ENCODE assay signal across 1 cellular context in genomic region chr19:5340637-5341447, GRCh38.
TF ChIP-seq lines count a peak whose summit lies in the region.

PTPRS (minus strand) TSS chr19:5340812; CDS start chr19:5286140, 54,672 bp downstream.

TF ChIP-seq in GM12878, 131 proteins besides CTCF, POLR2A, EP300 and RAD21 (continued from another document and continues in another):
- TF ChIP-seq E4F1 (IDR thresholded peaks at IDR 0.05; ENCODE audit: borderline replicate concordance, partially characterized antibody) = no peak
- TF ChIP-seq ZBED1 (IDR thresholded peaks at IDR 0.05; ENCODE audit: borderline replicate concordance) = no peak
- TF ChIP-seq SRF (IDR thresholded peaks at IDR 0.05; ENCODE audit: low read depth in 2 of 2, low read length in 2 of 2) = no peak
- peak; percentile 67; the same call in 1 of the 2 replicates for TF ChIP-seq LARP7 (IDR thresholded peaks at IDR 0.05)
- TF ChIP-seq SUPT20H (IDR thresholded peaks at IDR 0.05; ENCODE audit: borderline replicate concordance, control insufficient read depth, low read depth, low read length) = no peak
- TF ChIP-seq BMI1 (IDR thresholded peaks at IDR 0.05; ENCODE audit: borderline replicate concordance) = no peak
- TF ChIP-seq IRF5 (IDR thresholded peaks at IDR 0.05; ENCODE audit: borderline replicate concordance) = no peak
- no peak for TF ChIP-seq MYC (IDR thresholded peaks at IDR 0.05; ENCODE audit: insufficient read depth, insufficient read length, insufficient replicate concordance, low read length, severe bottlenecking)
- no peak for TF ChIP-seq NFXL1 (IDR thresholded peaks at IDR 0.05; ENCODE audit: borderline replicate concordance)
- no peak for TF ChIP-seq PKNOX1 (IDR thresholded peaks at IDR 0.05)
- no peak for TF ChIP-seq ZZZ3 (IDR thresholded peaks at IDR 0.05; ENCODE audit: control insufficient read depth, insufficient read length, low read depth)
- no peak for TF ChIP-seq CHD2 (IDR thresholded peaks at IDR 0.05; ENCODE audit: borderline replicate concordance, low read depth, low read length)
- TF ChIP-seq STAT1 (conservative IDR thresholded peaks at IDR 0.05) = no peak
- TF ChIP-seq GABPA (IDR thresholded peaks at IDR 0.05; ENCODE audit: low read depth) = no peak
- peak; percentile 37; the same call in 1 of the 2 replicates for TF ChIP-seq NR2C1 (IDR thresholded peaks at IDR 0.05)
- TF ChIP-seq FOXK2 (IDR thresholded peaks at IDR 0.05) = no peak
- no peak for TF ChIP-seq POLR2AphosphoS2 (IDR thresholded peaks at IDR 0.05; ENCODE audit: low read depth, low read length)
- no peak for TF ChIP-seq SP1 (IDR thresholded peaks at IDR 0.05; ENCODE audit: low read depth, low read length)
- TF ChIP-seq EZH2 (IDR thresholded peaks at IDR 0.05; ENCODE audit: borderline replicate concordance, control insufficient read depth, low read depth, low read length) = no peak
- no peak for TF ChIP-seq FOS (IDR thresholded peaks at IDR 0.05; ENCODE audit: borderline replicate concordance, extremely low read depth, insufficient read length)
- TF ChIP-seq HDAC6 (IDR thresholded peaks at IDR 0.05; ENCODE audit: unreplicated experiment) = no peak
- TF ChIP-seq, protein P1, sequence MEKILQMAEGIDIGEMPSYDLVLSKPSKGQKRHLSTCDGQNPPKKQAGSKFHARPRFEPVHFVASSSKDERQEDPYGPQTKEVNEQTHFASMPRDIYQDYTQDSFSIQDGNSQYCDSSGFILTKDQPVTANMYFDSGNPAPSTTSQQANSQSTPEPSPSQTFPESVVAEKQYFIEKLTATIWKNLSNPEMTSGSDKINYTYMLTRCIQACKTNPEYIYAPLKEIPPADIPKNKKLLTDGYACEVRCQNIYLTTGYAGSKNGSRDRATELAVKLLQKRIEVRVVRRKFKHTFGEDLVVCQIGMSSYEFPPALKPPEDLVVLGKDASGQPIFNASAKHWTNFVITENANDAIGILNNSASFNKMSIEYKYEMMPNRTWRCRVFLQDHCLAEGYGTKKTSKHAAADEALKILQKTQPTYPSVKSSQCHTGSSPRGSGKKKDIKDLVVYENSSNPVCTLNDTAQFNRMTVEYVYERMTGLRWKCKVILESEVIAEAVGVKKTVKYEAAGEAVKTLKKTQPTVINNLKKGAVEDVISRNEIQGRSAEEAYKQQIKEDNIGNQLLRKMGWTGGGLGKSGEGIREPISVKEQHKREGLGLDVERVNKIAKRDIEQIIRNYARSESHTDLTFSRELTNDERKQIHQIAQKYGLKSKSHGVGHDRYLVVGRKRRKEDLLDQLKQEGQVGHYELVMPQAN (conservative IDR thresholded peaks at IDR 0.05) = peak; percentile 71
- no peak for TF ChIP-seq HSF1 (IDR thresholded peaks at IDR 0.05; ENCODE audit: low read depth, low read length)
- no peak for TF ChIP-seq PAX5 (IDR thresholded peaks at IDR 0.05; ENCODE audit: borderline replicate concordance, low read depth, low read length)
- TF ChIP-seq IRF3 (IDR thresholded peaks at IDR 0.05) = no peak
- no peak for TF ChIP-seq NBN (IDR thresholded peaks at IDR 0.05)
- TF ChIP-seq NR2F1 (conservative IDR thresholded peaks at IDR 0.05) = peak; percentile 55
- no peak for TF ChIP-seq TAF1 (IDR thresholded peaks at IDR 0.05; ENCODE audit: borderline replicate concordance, low read depth, low read length)
- TF ChIP-seq, protein P2, sequence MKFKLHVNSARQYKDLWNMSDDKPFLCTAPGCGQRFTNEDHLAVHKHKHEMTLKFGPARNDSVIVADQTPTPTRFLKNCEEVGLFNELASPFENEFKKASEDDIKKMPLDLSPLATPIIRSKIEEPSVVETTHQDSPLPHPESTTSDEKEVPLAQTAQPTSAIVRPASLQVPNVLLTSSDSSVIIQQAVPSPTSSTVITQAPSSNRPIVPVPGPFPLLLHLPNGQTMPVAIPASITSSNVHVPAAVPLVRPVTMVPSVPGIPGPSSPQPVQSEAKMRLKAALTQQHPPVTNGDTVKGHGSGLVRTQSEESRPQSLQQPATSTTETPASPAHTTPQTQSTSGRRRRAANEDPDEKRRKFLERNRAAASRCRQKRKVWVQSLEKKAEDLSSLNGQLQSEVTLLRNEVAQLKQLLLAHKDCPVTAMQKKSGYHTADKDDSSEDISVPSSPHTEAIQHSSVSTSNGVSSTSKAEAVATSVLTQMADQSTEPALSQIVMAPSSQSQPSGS (IDR thresholded peaks at IDR 0.05; ENCODE audit: low read length) = no peak
- TF ChIP-seq CBX3 (IDR thresholded peaks at IDR 0.05; ENCODE audit: borderline replicate concordance, low read depth) = no peak
- TF ChIP-seq SKIL (IDR thresholded peaks at IDR 0.05; ENCODE audit: low read depth, poor library complexity, severe bottlenecking) = no peak
- TF ChIP-seq TCF12 (IDR thresholded peaks at IDR 0.05; ENCODE audit: low read depth, low read length) = no peak
- no peak for TF ChIP-seq ZNF207 (IDR thresholded peaks at IDR 0.05; ENCODE audit: borderline replicate concordance)
- no peak for TF ChIP-seq NR2C2 (IDR thresholded peaks at IDR 0.05; ENCODE audit: borderline replicate concordance, control insufficient read depth, insufficient read length, low read depth)
- no peak; the same call in 1 of the 2 replicates for TF ChIP-seq RB1 (IDR thresholded peaks at IDR 0.05; ENCODE audit: borderline replicate concordance)
- TF ChIP-seq, protein P3, sequence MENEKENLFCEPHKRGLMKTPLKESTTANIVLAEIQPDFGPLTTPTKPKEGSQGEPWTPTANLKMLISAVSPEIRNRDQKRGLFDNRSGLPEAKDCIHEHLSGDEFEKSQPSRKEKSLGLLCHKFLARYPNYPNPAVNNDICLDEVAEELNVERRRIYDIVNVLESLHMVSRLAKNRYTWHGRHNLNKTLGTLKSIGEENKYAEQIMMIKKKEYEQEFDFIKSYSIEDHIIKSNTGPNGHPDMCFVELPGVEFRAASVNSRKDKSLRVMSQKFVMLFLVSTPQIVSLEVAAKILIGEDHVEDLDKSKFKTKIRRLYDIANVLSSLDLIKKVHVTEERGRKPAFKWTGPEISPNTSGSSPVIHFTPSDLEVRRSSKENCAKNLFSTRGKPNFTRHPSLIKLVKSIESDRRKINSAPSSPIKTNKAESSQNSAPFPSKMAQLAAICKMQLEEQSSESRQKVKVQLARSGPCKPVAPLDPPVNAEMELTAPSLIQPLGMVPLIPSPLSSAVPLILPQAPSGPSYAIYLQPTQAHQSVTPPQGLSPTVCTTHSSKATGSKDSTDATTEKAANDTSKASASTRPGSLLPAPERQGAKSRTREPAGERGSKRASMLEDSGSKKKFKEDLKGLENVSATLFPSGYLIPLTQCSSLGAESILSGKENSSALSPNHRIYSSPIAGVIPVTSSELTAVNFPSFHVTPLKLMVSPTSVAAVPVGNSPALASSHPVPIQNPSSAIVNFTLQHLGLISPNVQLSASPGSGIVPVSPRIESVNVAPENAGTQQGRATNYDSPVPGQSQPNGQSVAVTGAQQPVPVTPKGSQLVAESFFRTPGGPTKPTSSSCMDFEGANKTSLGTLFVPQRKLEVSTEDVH (IDR thresholded peaks at IDR 0.05; ENCODE audit: low read depth, partially characterized antibody) = no peak
- no peak for TF ChIP-seq SMC3 (IDR thresholded peaks at IDR 0.05; ENCODE audit: borderline replicate concordance, low read length)
- TF ChIP-seq TBL1XR1 (IDR thresholded peaks at IDR 0.05; ENCODE audit: low read depth, low read length) = no peak
- no peak for TF ChIP-seq CHD4 (IDR thresholded peaks at IDR 0.05)
- no peak for TF ChIP-seq ZNF217 (IDR thresholded peaks at IDR 0.05)
- TF ChIP-seq MTA2 (IDR thresholded peaks at IDR 0.05; ENCODE audit: low read depth) = no peak
- TF ChIP-seq EED (IDR thresholded peaks at IDR 0.05; ENCODE audit: low read depth) = no peak
- TF ChIP-seq HCFC1 (IDR thresholded peaks at IDR 0.05; ENCODE audit: low read length) = no peak
- TF ChIP-seq REST (IDR thresholded peaks at IDR 0.05; ENCODE audit: low read depth, low read length) = no peak
- TF ChIP-seq SMAD5 (IDR thresholded peaks at IDR 0.05; ENCODE audit: low read depth) = no peak
